9 cellular contexts compared by ENCODE assay signal in the genomic region with DNA sequence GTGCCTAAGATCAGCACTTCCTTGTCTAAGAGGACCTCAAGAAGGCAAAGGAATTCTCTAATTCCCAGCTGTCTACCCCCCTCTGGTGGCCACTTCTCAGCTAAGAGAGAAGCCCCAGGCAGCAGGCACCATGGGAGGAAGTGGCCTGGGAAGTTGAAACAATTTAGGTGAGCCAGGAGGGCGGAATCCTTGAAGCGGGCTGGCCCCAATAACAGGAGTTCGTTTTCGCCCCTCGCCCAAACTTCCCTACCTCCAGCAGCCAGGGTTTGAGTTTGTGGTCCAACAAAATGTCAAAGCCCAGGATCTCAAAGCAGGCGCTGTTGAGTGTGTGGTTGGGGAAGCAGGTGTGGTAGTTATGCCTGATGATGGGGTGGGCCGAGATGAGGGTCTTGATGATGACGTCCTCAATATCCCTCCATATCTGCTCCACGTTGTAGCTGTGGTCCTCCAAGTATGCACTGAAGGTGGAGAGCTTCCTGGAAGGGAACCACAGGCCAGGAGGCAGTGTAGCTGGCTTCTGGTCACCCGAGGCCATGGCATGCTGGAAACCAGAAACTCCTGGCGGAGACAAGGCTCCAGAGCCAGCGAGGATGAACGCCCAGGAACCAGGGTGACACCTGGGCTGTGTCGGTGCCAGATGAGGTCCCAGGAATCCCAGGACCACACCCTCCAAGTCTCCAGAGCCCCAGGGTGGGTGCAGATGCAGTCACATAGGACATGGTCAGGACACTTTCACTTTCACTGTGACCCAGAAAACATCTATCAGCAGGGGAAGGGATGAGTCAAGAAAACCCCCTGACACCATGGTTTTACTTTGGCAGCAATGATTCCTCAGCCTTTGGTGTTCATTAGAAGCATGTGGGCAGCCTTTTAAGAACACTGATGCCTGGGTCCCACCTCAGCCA. TPM values are rescaled to one million over a fixed set of nuclear protein-coding genes. Genes with fewer than 3 reads are reported as not detected.
A peak's percentile ranks its signal among the peaks of the same experiment; 100 is the strongest.
DNase-seq lines count a peak whose midpoint lies in the region; ATAC-seq and TF ChIP-seq lines count a peak whose summit lies in the region.
"Had no signal": no experiment of that assay in that cellular context is flagged by ENCODE, and none has a peak within 500 bp of the region (broad histone marks: within the 10 kb centered on the region; RNA-seq: fewer than 3 reads in every experiment).

No MANE protein-coding gene starts in this region.

- no peaks in the 10 kb centered on the region for H3K27me3 ChIP-seq in HCT116 (ENCODE audit: insufficient read depth, low read length)
- peaks cover 0 to 68% (median 44%) of the 10 kb centered on the region in 7 donors for H3K27me3 ChIP-seq in heart right ventricle
- no peaks in the 10 kb centered on the region for H3K27me3 ChIP-seq in prostate gland (replicated peaks; ENCODE audit: insufficient read depth)

- H3K27me3 Mint-ChIP-seq in activated naive CD8-positive, alpha-beta T cell treated with anti-CD3 and anti-CD28 coated beads, Interleukin-2, amount 50 U/mL, for 24 hours: peaks cover 43% of the 10 kb centered on the region

- TF ChIP-seq CTCF in HCT116 (IDR thresholded peaks at IDR 0.05 in 2 of 3, conservative IDR thresholded peaks at IDR 0.05 in 1 of 3; ENCODE audit: borderline replicate concordance in 1 of 3, insufficient read depth in 1 of 3, low read depth in 2 of 3, low read length in 2 of 3): peak; percentile 94 to 98 (median 98)
- peak; percentile 49 to 86 (median 81) for TF ChIP-seq CTCF in heart right ventricle (IDR thresholded peaks at IDR 0.05)
- TF ChIP-seq CTCF in prostate gland (IDR thresholded peaks at IDR 0.05): peak; percentile 70 to 94 (median 92)

- H3K4me1 Mint-ChIP-seq in activated naive CD8-positive, alpha-beta T cell treated with anti-CD3 and anti-CD28 coated beads, Interleukin-2, amount 50 U/mL, for 24 hours: peaks cover 18% of the 10 kb centered on the region
- H3K4me1 Mint-ChIP-seq: CD4-positive, alpha-beta memory T cell had no signal

- POLR2A ChIA-PET in HCT116 (lab: Charles Lee): interaction anchor here (0.8 to 2.2 kb wide), 3 partner anchors 13 to 113 kb away, joined by 3 to 8 read pairs (median 7); partner anchors contain the start of gene HOXB13

- TF ChIP-seq POLR2A in HCT116 (IDR thresholded peaks at IDR 0.05; ENCODE audit: borderline replicate concordance, extremely low read depth, insufficient read depth, insufficient read length) (no peak), prostate gland (IDR thresholded peaks at IDR 0.05) (no peak)

- H3K36me3 ChIP-seq in HCT116 (ENCODE audit: control insufficient read depth in 1 of 2, insufficient read depth in 2 of 2, low read length in 2 of 2) (no peaks in the 10 kb centered on the region), heart right ventricle (no peaks in the 10 kb centered on the region), prostate gland (no peaks in the 10 kb centered on the region)

- peak overlapping the region; percentile 59 for H2AFZ ChIP-seq in HCT116 (ENCODE audit: low read depth, low read length, poor library complexity, severe bottlenecking)

- CTCF ChIA-PET in HCT116 (lab: Charles Lee): interaction anchor here (0.7 to 5.6 kb wide), 24 partner anchors 8 to 120 kb away, joined by 3 to 97 read pairs (median 4); partner anchors contain the start of genes HOXB13, PRAC2 and TTLL6

- BruUV-seq in HCT116 (replicated peaks; lab: Mats Ljungman, UMichigan): no TSS peak

- peaks cover 12 to 32% of the 10 kb centered on the region in 2 experiments for H3K4me1 ChIP-seq in HCT116 (ENCODE audit: control insufficient read depth in 1 of 2, insufficient read depth in 2 of 2, low read length in 2 of 2)
- H3K4me1 ChIP-seq in heart right ventricle: peaks cover 0 to 6% (median 0%) of the 10 kb centered on the region in 9 donors
- H3K4me1 ChIP-seq in prostate gland (replicated peaks): no peaks in the 10 kb centered on the region

- H3K36me3 Mint-ChIP-seq in activated naive CD8-positive, alpha-beta T cell treated with anti-CD3 and anti-CD28 coated beads, Interleukin-2, amount 50 U/mL, for 24 hours (ENCODE audit: low read depth): no peaks in the 10 kb centered on the region
- H3K36me3 Mint-ChIP-seq: CD4-positive, alpha-beta memory T cell had no signal

- intact Hi-C loops in HCT116 (cut with micrococcal nuclease) (loop anchor here (1.0 to 10.0 kb wide), 6 partner anchors 67 to 767 kb away; no protein-coding TSS in a partner anchor), heart right ventricle (cut with DNase I) (loop anchor here (1.0 to 10.0 kb wide), 10 partner anchors 64 to 119 kb away; partner anchors contain the start of genes PRAC1 (in 5 of the 10), PRAC2 (in 5 of the 10) and HOXB13 (in 2 of the 10)), prostate gland (cut with DNase I) (loop anchor here (5.0 kb wide), 2 partner anchors 64 to 119 kb away; partner anchors contain the start of gene HOXB13)

- H3K9me3 Mint-ChIP-seq in activated naive CD8-positive, alpha-beta T cell treated with anti-CD3 and anti-CD28 coated beads, Interleukin-2, amount 50 U/mL, for 24 hours: no peaks in the 10 kb centered on the region
- H3K9me3 Mint-ChIP-seq: CD4-positive, alpha-beta memory T cell had no signal

- no peaks in the 10 kb centered on the region for H4K20me1 ChIP-seq in HCT116 (ENCODE audit: insufficient read depth)

- H3K9me2 ChIP-seq in HCT116 (ENCODE audit: insufficient read depth): no peaks in the 10 kb centered on the region

- H3K27ac ChIP-seq in HCT116 (ENCODE audit: low read depth, low read length) (no peak overlapping the region), heart right ventricle (no peak overlapping the region), prostate gland (peak overlapping the region; percentile 46 to 53)

- no peak overlapping the region for H3K27ac Mint-ChIP-seq in activated naive CD8-positive, alpha-beta T cell treated with anti-CD3 and anti-CD28 coated beads, Interleukin-2, amount 50 U/mL, for 24 hours

- DNase-seq in NCI-H146 (lab: John Stamatoyannopoulos, UW): peak; percentile 53
- no peak for DNase-seq in NCI-H146 treated with DMSO at 0.1 percent for 48 hours (lab: John Stamatoyannopoulos, UW; ENCODE audit: unreplicated experiment)
- peak; percentile 87 for DNase-seq in HCT116 (ENCODE audit: low read depth, low spot score)
- peak; percentile 43 for DNase-seq in NOMO-1 treated with DMSO at 0.1 percent for 48 hours (lab: John Stamatoyannopoulos, UW; ENCODE audit: unreplicated experiment)
- DNase-seq in activated naive CD8-positive, alpha-beta T cell treated with anti-CD3 and anti-CD28 coated beads, Interleukin-2, amount 50 U/mL, for 24 hours: peak; percentile 30
- DNase-seq in heart right ventricle: peak; percentile 23 to 86
- DNase-seq in prostate gland (ENCODE audit: low spot score): peak; percentile 95

- H3K79me2 ChIP-seq in HCT116 (ENCODE audit: insufficient read depth, low read length): no peaks in the 10 kb centered on the region

- peak; percentile 97 for TF ChIP-seq RAD21 in HCT116 (IDR thresholded peaks at IDR 0.05; ENCODE audit: low read depth)

- no peaks in the 10 kb centered on the region for H3K9me3 ChIP-seq in HCT116 (ENCODE audit: control insufficient read depth in 1 of 2, insufficient read depth in 1 of 2, low read depth in 1 of 2, low read length in 2 of 2)
- no peaks in the 10 kb centered on the region for H3K9me3 ChIP-seq in heart right ventricle
- no peaks in the 10 kb centered on the region for H3K9me3 ChIP-seq in prostate gland

- H3K4me3 Mint-ChIP-seq in activated naive CD8-positive, alpha-beta T cell treated with anti-CD3 and anti-CD28 coated beads, Interleukin-2, amount 50 U/mL, for 24 hours: no peak overlapping the region
- H3K4me3 Mint-ChIP-seq: CD4-positive, alpha-beta memory T cell had no signal

- WGBS in heart right ventricle, 2 donors: 40 to 42% methylated on average over 14 of the region's 14 CpGs
- 40% methylated on average over 14 of the region's 14 CpGs for WGBS in prostate gland

- H3K4me3 ChIP-seq in HCT116 (replicated peaks in 1 of 2; ENCODE audit: low read depth in 1 of 2, low read length in 2 of 2) (no peak overlapping the region), heart right ventricle (no peak overlapping the region), prostate gland (no peak overlapping the region)

- peak overlapping the region; percentile 11; the same call in 1 of the 2 replicates for H3K4me2 ChIP-seq in HCT116 (ENCODE audit: low read length)

- no peak overlapping the region for H3K9ac ChIP-seq in HCT116 (ENCODE audit: low read length)

- ATAC-seq in HCT116 (peak; percentile 92), heart right ventricle (peak; percentile 55 to 92 (median 86)), GM21390 (IDR thresholded peaks at IDR 0.05; ENCODE audit: unreplicated experiment) (no peak)
- ATAC-seq in activated naive CD8-positive, alpha-beta T cell treated with anti-CD3 and anti-CD28 coated beads, Interleukin-2, amount 50 U/mL, for 24 hours: peak; percentile 90

- RAD21 ChIA-PET in HCT116 (lab: Charles Lee; ENCODE audit: low non-redundant PET in 1 of 2, low total read pairs in 2 of 2, uncharacterized antibody in 2 of 2, unreplicated experiment in 2 of 2): interaction anchor here (1.0 to 2.1 kb wide), 7 partner anchors 63 to 113 kb away, joined by 4 to 16 read pairs (median 11); partner anchors contain the start of genes HOXB13 (in 1 of the 2) and PRAC2 (in 1 of the 2)

TF ChIP-seq in HCT116, 20 proteins besides CTCF, POLR2A, EP300 and RAD21:
- TF ChIP-seq YY1 (IDR thresholded peaks at IDR 0.05; ENCODE audit: extremely low read depth, insufficient replicate concordance, low read depth, low read length) (peak; percentile 66), ZFX (IDR thresholded peaks at IDR 0.05) (no peak)

RNA-seq across cellular contexts. Expression of gene TTLL6, which starts 25.6 kb away (rescaled TPM):
- total RNA-seq in HCT116 (2021; ENCODE audit: unreplicated experiment) (0.79 TPM), heart right ventricle (under 1 TPM in 2 of 10 donors, not detected in 8; 0.08 to 0.33 TPM), prostate gland (1 to 10 TPM in 1 of 2 donors, under 1 TPM in 1; 0.23 to 4.0 TPM)
- polyA plus RNA-seq in HCT116 (2012): 0.45 and 0.86 TPM in 2 replicates
- under 1 TPM; 0.06 to 0.73 TPM for polyA plus RNA-seq in heart right ventricle
- total RNA-seq: CD4-positive, alpha-beta memory T cell had no signal
- polyA plus RNA-seq: CD4-positive, alpha-beta memory T cell had no signal

RNA-seq across cellular contexts. Expression of gene CALCOCO2, which starts 39.5 kb away (rescaled TPM):
- total RNA-seq in HCT116 (2021; ENCODE audit: unreplicated experiment) (151 TPM), heart right ventricle (100 to 1,000 TPM; 196 to 412 (median 275) TPM), prostate gland (10 to 100 TPM; 60.1 to 78.8 TPM)
- 157 and 161 TPM in 2 replicates for polyA plus RNA-seq in HCT116 (2012)
- 100 to 1,000 TPM in 1 of 2 donors, 10 to 100 TPM in 1; 79.7 to 164 TPM for polyA plus RNA-seq in heart right ventricle

Comparison
In these comparisons a context has a peak if more than half of its experiments do, and no peak if none do; other contexts are left out.
1. H3K27ac ChIP-seq: peak in prostate gland (2 of 2); none in HCT116 (single experiment) and heart right ventricle (0 of 10).
2. Peak in every context shown above with its lines, with median percentiles within 50 percentile points of each other: CTCF ChIP-seq.